In genomic region chr14:62156052-62156451, GRCh38 we compare ENCODE assay signal across 34 cellular contexts.
"Had no signal": no experiment of that assay in that cellular context is flagged by ENCODE, and none has a peak within 500 bp of the region (broad histone marks: within the 10 kb centered on the region; RNA-seq: fewer than 3 reads in every experiment).

No MANE protein-coding gene starts in this region.

- H3K27ac ChIP-seq: KMS-11 had no signal

- H3K27me3 ChIP-seq: MG63 had no signal

- H3K4me3 ChIP-seq: MG63 had no signal

- H3K36me3 ChIP-seq: MG63 had no signal

- H3K9me3 ChIP-seq: MG63 had no signal

- H3K9ac ChIP-seq: KMS-11 had no signal

- DNase-seq: Karpas-422, Kasumi-1, MG63, MM.1S, MV-4-11, NCI-H1048, NCI-H1092, NCI-H1092 treated with DMSO at 0.1 percent for 48 hours, NCI-H1105, NCI-H1105 treated with DMSO at 0.1 percent for 48 hours, NCI-H1417, NCI-H1417 treated with DMSO at 0.1 percent for 48 hours, NCI-H1436, NCI-H1436 treated with DMSO at 0.1 percent for 48 hours, NCI-H146, NCI-H1694, NCI-H1694 treated with DMSO at 0.1 percent for 48 hours, NCI-H187, NCI-H187 treated with DMSO at 0.1 percent for 48 hours, NCI-H1930, NCI-H2029, NCI-H2029 treated with DMSO at 0.1 percent for 48 hours, NCI-H2081, NCI-H2081 treated with DMSO at 0.1 percent for 48 hours, NCI-H2107, NCI-H2171, NCI-H2171 treated with DMSO at 0.1 percent for 48 hours, NCI-H2227 treated with DMSO at 0.1 percent for 48 hours, NCI-H226, NCI-H345, NCI-H446, NCI-H446 treated with DMSO at 0.1 percent for 48 hours, NCI-H510A had no signal

- H3K4me2 ChIP-seq: KMS-11 had no signal
